12 cellular contexts compared by ENCODE assay signal in genomic region chr3:149223461-149223820, GRCh38. TPM values are rescaled to one million over a fixed set of nuclear protein-coding genes. Genes with fewer than 3 reads are reported as not detected.
"Had no signal": no experiment of that assay in that cellular context is flagged by ENCODE, and none has a peak within 500 bp of the region (broad histone marks: within the 10 kb centered on the region; RNA-seq: fewer than 3 reads in every experiment).

No MANE protein-coding gene starts in this region.

- H3K4me1 ChIP-seq: colonic mucosa had no signal

- H3K36me3 ChIP-seq: colonic mucosa, pancreas had no signal

- DNase-seq: activated CD4-positive, alpha-beta T cell treated with anti-CD3 and anti-CD28 coated beads, Interleukin-2, amount 50 U/mL, for 1 hour; activated effector memory CD4-positive, alpha-beta T cell treated with anti-CD3 and anti-CD28 coated beads, Interleukin-2, amount 50 U/mL, for 16 hours; colonic mucosa; kidney; left ventricle myocardium superior; pancreas; retina; stimulated activated CD4-positive, alpha-beta T cell treated with anti-CD3 and anti-CD28 coated beads, Interleukin-4, amount 100 ng/mL, for 4 hours had no signal

- ATAC-seq: left ventricle myocardium superior, pancreas had no signal

- H3K27me3 ChIP-seq: colonic mucosa, pancreas had no signal

- H3K9me3 ChIP-seq: colonic mucosa, pancreas had no signal

- H3K27ac ChIP-seq: colonic mucosa had no signal

- H3K4me3 ChIP-seq: colonic mucosa, pancreas had no signal

RNA-seq across cellular contexts. Expression of gene CP, which starts 1.8 kb away (rescaled TPM):
- total RNA-seq: activated CD8-positive, alpha-beta memory T cell treated with anti-CD3 and anti-CD28 coated beads for 36 hours; endothelial cell of umbilical vein; frontal cortex; myocyte had no signal
- polyA plus RNA-seq: endothelial cell of umbilical vein had no signal
